8 cellular contexts compared by ENCODE assay signal in genomic region chr15:84818221-84819131, GRCh38. TPM values are rescaled to one million over a fixed set of nuclear protein-coding genes. Genes with fewer than 3 reads are reported as not detected.
A peak's percentile ranks its signal among the peaks of the same experiment; 100 is the strongest.
DNase-seq lines count a peak whose midpoint lies in the region; ATAC-seq lines count a peak whose summit lies in the region.

No MANE protein-coding gene starts in this region.

- no peak for ATAC-seq in GM21390 (IDR thresholded peaks at IDR 0.05; ENCODE audit: unreplicated experiment)
- no peak for ATAC-seq in GM18498 (IDR thresholded peaks at IDR 0.05; ENCODE audit: unreplicated experiment)
- ATAC-seq in HG03439 (IDR thresholded peaks at IDR 0.05; ENCODE audit: unreplicated experiment): no peak

- no peak overlapping the region for H4K91ac ChIP-seq in mesenchymal stem cell (ENCODE audit: low read length)

- no peak overlapping the region for H3K4me2 ChIP-seq in mesenchymal stem cell (ENCODE audit: low read length, poor library complexity, severe bottlenecking)

- H3K23ac ChIP-seq in mesenchymal stem cell (ENCODE audit: low read length in 2 of 2): no peak overlapping the region

- H3K9ac ChIP-seq in mesenchymal stem cell (ENCODE audit: low read length): no peak overlapping the region

- H4K8ac ChIP-seq in mesenchymal stem cell (ENCODE audit: low read length): peak overlapping the region; percentile 12

- DNase-seq in stimulated activated CD4-positive, alpha-beta T cell treated with anti-CD3 and anti-CD28 coated beads, Interleukin-15, amount 100 ng/mL, for 24 hours: peak; percentile 27
- no peak for DNase-seq in stimulated activated CD4-positive, alpha-beta T cell treated with anti-CD3 and anti-CD28 coated beads, Interleukin-4, amount 100 ng/mL, for 1 hour
- DNase-seq in dermis microvascular lymphatic vessel endothelial cell (ENCODE audit: low read depth in 2 of 2) (peak; percentile 95 to 96), mesenchymal stem cell (peak; percentile 59), DMS79 treated with DMSO at 0.1 percent for 48 hours (lab: John Stamatoyannopoulos, UW) (no peak)

- H2BK120ac ChIP-seq in mesenchymal stem cell (ENCODE audit: low read depth, low read length): peak overlapping the region; percentile 30

- H2BK5ac ChIP-seq in mesenchymal stem cell (ENCODE audit: low read depth, low read length, poor library complexity, severe bottlenecking): peak overlapping the region; percentile 24

- no peak overlapping the region for H3K27ac ChIP-seq in mesenchymal stem cell (ENCODE audit: low read length, poor library complexity, severe bottlenecking)

- peak overlapping the region in 1 of 2 experiments; percentile 11 for H3K4ac ChIP-seq in mesenchymal stem cell (ENCODE audit: low read depth in 1 of 2, low read length in 2 of 2)

- H2AFZ ChIP-seq in mesenchymal stem cell (ENCODE audit: low read depth, low read length): no peak overlapping the region

- H3K36me3 ChIP-seq in mesenchymal stem cell (ENCODE audit: control insufficient read depth in 1 of 2, insufficient read depth in 2 of 2, low read depth in 1 of 2, low read length in 2 of 2): no peaks in the 10 kb centered on the region

- WGBS in mesenchymal stem cell: 49% methylated on average over 9 of the region's 9 CpGs

- peaks cover 16% of the 10 kb centered on the region for H3K4me1 ChIP-seq in mesenchymal stem cell (ENCODE audit: control insufficient read depth, insufficient read depth, low read depth, low read length)

- H2BK15ac ChIP-seq in mesenchymal stem cell (ENCODE audit: low read depth, poor library complexity, severe bottlenecking): no peak overlapping the region

- H2AK5ac ChIP-seq in mesenchymal stem cell (ENCODE audit: low read length, severe bottlenecking): no peak overlapping the region

- no peaks in the 10 kb centered on the region for H3K79me1 ChIP-seq in mesenchymal stem cell (replicated peaks; ENCODE audit: low read length, poor library complexity, severe bottlenecking)

- H3K27me3 ChIP-seq in mesenchymal stem cell (ENCODE audit: control insufficient read depth in 1 of 2, insufficient read depth in 1 of 2, low read length in 2 of 2): peaks cover 9 to 10% of the 10 kb centered on the region in 2 experiments

- H3K18ac ChIP-seq in mesenchymal stem cell (ENCODE audit: low read depth in 1 of 2, low read length in 2 of 2): peak overlapping the region in 1 of 2 experiments; percentile 67

- no peak overlapping the region for H3K4me3 ChIP-seq in mesenchymal stem cell (ENCODE audit: insufficient read depth in 1 of 2, low read depth in 1 of 2, low read length in 2 of 2)

- no peaks in the 10 kb centered on the region for H3K9me3 ChIP-seq in mesenchymal stem cell (ENCODE audit: control insufficient read depth, low read length)

- H2BK12ac ChIP-seq in mesenchymal stem cell (ENCODE audit: low read length in 2 of 2): peak overlapping the region; percentile 32 to 61

- H3K14ac ChIP-seq in mesenchymal stem cell (ENCODE audit: low read length in 2 of 2): no peak overlapping the region

RNA-seq across cellular contexts. Expression of gene ALPK3, which starts 1.3 kb away (rescaled TPM):
- 19.5 and 52.6 TPM in 2 replicates for total RNA-seq in dermis microvascular lymphatic vessel endothelial cell
- polyA plus RNA-seq in mesenchymal stem cell (2013, experiment 1 of 2): 1.2 TPM
- polyA plus RNA-seq in mesenchymal stem cell (2013, experiment 2 of 2): 1.1 TPM

Comparison
In these comparisons a context has a peak if more than half of its experiments do, and no peak if none do; other contexts are left out.
1. DNase-seq: peak in stimulated activated CD4-positive, alpha-beta T cell treated with anti-CD3 and anti-CD28 coated beads, Interleukin-15, amount 100 ng/mL, for 24 hours (single experiment), dermis microvascular lymphatic vessel endothelial cell (2 of 2) and mesenchymal stem cell (single experiment); none in stimulated activated CD4-positive, alpha-beta T cell treated with anti-CD3 and anti-CD28 coated beads, Interleukin-4, amount 100 ng/mL, for 1 hour (single experiment) and DMS79 treated with DMSO at 0.1 percent for 48 hours (single experiment).